Comparison of ENCODE assay signal across 1 cellular context in the genomic region with DNA sequence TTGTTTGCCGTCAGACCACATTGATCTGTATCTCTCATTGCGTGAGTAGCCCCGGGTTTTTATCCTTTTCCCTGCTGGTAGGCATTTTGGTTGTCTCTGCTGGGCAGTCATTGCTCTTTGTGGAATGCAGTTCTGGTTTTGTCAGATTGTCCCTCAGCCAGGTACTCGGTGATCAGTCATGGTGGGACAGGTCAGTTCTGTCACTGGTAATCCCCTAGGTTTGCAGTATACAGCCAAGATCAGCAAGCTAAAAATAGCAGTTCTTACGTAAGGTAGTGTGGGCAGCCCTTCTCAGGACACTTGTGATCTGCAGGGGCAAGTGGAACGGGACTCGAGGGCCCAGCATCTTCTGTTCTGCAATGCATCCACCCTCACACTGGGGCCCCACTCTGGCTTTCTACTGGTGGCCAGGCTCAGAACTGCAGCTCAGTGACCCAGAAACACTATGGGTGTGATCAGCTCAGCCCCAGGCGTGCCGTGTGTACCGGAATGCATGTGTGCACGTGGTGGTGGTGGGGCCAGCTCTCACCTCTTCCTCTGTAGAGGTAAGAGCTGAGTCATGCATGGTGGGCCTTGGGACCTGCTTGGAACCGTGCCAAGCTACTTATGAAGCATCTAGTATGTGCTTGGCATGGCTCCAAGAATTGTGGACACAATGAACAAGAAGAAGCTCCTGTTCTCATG.
TF ChIP-seq lines count a peak whose summit lies in the region.

No MANE protein-coding gene starts in this region.

TF ChIP-seq in H1, 55 proteins besides CTCF, POLR2A, EP300 and RAD21 (continued from another document):
- no peak for TF ChIP-seq SIN3A (conservative IDR thresholded peaks at IDR 0.05 in 1 of 2, IDR thresholded peaks at IDR 0.05 in 1 of 2; ENCODE audit: low read depth in 1 of 2, low read length in 2 of 2)
- TF ChIP-seq SP4 (IDR thresholded peaks at IDR 0.05; ENCODE audit: low read length): no peak
TF ChIP-seq in H1: peak in this region for 0.
